Comparison of ENCODE assay signal across 13 cellular contexts in the genomic region with DNA sequence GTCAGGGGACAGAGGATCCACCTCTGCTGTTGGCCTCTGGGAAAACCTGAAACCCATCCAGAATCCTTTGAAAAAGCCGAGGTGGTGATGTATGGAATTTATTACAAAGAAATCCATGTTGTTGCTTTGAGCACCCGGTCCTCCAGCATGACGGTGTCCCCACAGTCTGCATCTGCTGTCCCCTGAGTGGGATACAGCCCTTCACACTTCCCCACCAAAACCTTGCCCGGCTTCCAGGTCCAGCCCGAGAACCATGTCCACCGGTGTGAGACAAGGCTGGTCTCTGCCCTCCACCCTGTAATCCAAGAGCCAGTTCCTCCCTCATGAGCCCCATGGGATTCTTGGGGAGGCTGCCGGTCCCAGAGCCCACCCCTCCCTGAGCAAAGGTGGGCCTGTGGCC.
DNase-seq lines count a peak whose midpoint lies in the region; ATAC-seq and TF ChIP-seq lines count a peak whose summit lies in the region.
"Had no signal": no experiment of that assay in that cellular context is flagged by ENCODE, and none has a peak within 500 bp of the region (broad histone marks: within the 10 kb centered on the region; RNA-seq: fewer than 3 reads in every experiment).

No MANE protein-coding gene starts in this region.

- in situ Hi-C loops in brain microvascular endothelial cell (cut with HindIII; ENCODE audit: low pct_ligation_motif_present, low sequenced_read_pairs), result no loop called here

- TF ChIP-seq CTCF in suprapubic skin (IDR thresholded peaks at IDR 0.05) (no peak), brain microvascular endothelial cell (IDR thresholded peaks at IDR 0.05; ENCODE audit: low read depth, low read length, missing control alignments) (no peak)

- intact Hi-C loops in cardiac septum (cut with DNase I) (no loop called here), left ventricle myocardium superior (cut with micrococcal nuclease) (no loop called here)

- 68% methylated on average over 6 of the region's 7 CpGs for WGBS in suprapubic skin

- no peak overlapping the region for H3K4me3 ChIP-seq in suprapubic skin
- H3K4me3 ChIP-seq in brain microvascular endothelial cell (ENCODE audit: low read depth, low read length), result no peak overlapping the region
- H3K4me3 ChIP-seq: GM12878, GM23248 had no signal

- H3K9me3 Mint-ChIP-seq in central memory CD8-positive, alpha-beta T cell, result no peaks in the 10 kb centered on the region
- H3K9me3 Mint-ChIP-seq: CD4-positive, alpha-beta memory T cell had no signal

- peak; percentile 55 for DNase-seq in cardiac septum (ENCODE audit: low spot score)
- no peak for DNase-seq in left ventricle myocardium superior
- DNase-seq in central memory CD8-positive, alpha-beta T cell (ENCODE audit: low spot score in 2 of 2), result no peak
- peak; percentile 43 for DNase-seq in mesenteric fat pad (ENCODE audit: low spot score)
- peak; percentile 29 to 71 for DNase-seq in suprapubic skin (ENCODE audit: low spot score in 2 of 2)
- DNase-seq in Kasumi-1 (lab: John Stamatoyannopoulos, UW), result no peak
- DNase-seq in brain microvascular endothelial cell, result no peak
- DNase-seq: BE2C, DMS79, GM23248 had no signal

- no peaks in the 10 kb centered on the region for H3K4me1 Mint-ChIP-seq in central memory CD8-positive, alpha-beta T cell
- H3K4me1 Mint-ChIP-seq: CD4-positive, alpha-beta memory T cell had no signal

- no peaks in the 10 kb centered on the region for H3K36me3 Mint-ChIP-seq in central memory CD8-positive, alpha-beta T cell (ENCODE audit: insufficient read depth)
- H3K36me3 Mint-ChIP-seq: CD4-positive, alpha-beta memory T cell had no signal

- no peak for TF ChIP-seq POLR2A in suprapubic skin (IDR thresholded peaks at IDR 0.05)

- H3K27ac ChIP-seq in suprapubic skin (no peak overlapping the region), brain microvascular endothelial cell (no peak overlapping the region)
- H3K27ac ChIP-seq: C4-2B, GM23248 had no signal

- peak overlapping the region; percentile 33 for H3K27ac Mint-ChIP-seq in central memory CD8-positive, alpha-beta T cell (ENCODE audit: low read depth)

- TF ChIP-seq EP300 in suprapubic skin (IDR thresholded peaks at IDR 0.05), result no peak

- H3K4me1 ChIP-seq in suprapubic skin, result no peaks in the 10 kb centered on the region
- H3K4me1 ChIP-seq: BE2C had no signal

- H3K4me3 Mint-ChIP-seq in central memory CD8-positive, alpha-beta T cell, result no peak overlapping the region
- H3K4me3 Mint-ChIP-seq: CD4-positive, alpha-beta memory T cell had no signal

- no peaks in the 10 kb centered on the region for H3K27me3 ChIP-seq in suprapubic skin
- no peaks in the 10 kb centered on the region for H3K27me3 ChIP-seq in brain microvascular endothelial cell (replicated peaks)
- H3K27me3 ChIP-seq: BE2C had no signal

- no peaks in the 10 kb centered on the region for H3K9me3 ChIP-seq in suprapubic skin
- H3K9me3 ChIP-seq: BE2C had no signal

- no peak for ATAC-seq in left ventricle myocardium superior
- ATAC-seq in central memory CD8-positive, alpha-beta T cell (replicated peaks; ENCODE audit: extremely low read depth, poor library complexity, severe bottlenecking), result no peak
- ATAC-seq: GM12878 had no signal

- no peaks in the 10 kb centered on the region for H3K36me3 ChIP-seq in suprapubic skin
- no peaks in the 10 kb centered on the region for H3K36me3 ChIP-seq in brain microvascular endothelial cell (replicated peaks)
- H3K36me3 ChIP-seq: BE2C had no signal

- H3K27me3 Mint-ChIP-seq in central memory CD8-positive, alpha-beta T cell, result no peaks in the 10 kb centered on the region
- H3K27me3 Mint-ChIP-seq: CD4-positive, alpha-beta memory T cell had no signal

Comparison
In these comparisons a context has a peak if more than half of its experiments do, and no peak if none do; other contexts are left out.
1. DNase-seq: peak in cardiac septum (single experiment), mesenteric fat pad (single experiment) and suprapubic skin (2 of 2); none in left ventricle myocardium superior (single experiment), central memory CD8-positive, alpha-beta T cell (0 of 2), Kasumi-1 (0 of 2) and brain microvascular endothelial cell (single experiment).